Comparison of ENCODE assay signal across 1 cellular context in the genomic region with DNA sequence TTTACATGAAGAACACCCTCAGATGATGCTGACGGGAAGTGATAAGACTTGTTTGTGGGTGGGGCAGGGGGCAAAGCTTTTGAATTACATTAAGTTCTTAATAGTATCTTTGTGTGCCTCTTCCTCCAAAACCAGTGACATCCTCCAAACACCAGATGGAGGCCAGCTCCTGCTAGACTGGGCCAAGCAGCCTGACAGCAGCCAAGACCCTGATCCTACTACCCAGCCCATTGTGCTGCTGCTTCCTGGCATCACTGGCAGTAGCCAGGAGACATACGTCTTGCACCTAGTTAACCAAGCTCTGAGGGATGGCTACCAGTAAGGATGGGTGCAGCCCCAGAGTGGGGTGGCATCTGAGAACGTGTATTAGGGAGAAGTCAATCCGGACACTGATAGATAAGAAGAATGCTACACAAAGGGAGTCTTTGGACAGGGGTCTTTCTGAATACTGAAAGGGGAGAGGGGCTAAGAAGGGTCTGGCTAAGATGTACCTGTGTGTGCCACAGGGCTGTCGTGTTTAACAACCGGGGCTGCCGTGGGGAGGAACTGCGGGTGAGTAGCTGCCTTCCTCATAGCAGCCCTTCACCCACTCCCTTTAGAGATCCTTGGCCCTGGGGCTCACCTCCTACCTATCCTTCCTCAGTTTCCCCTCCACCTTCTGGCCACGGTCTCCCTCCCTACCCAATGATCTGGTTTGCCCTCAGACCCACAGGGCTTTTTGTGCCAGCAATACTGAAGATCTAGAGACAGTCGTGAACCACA.
TF ChIP-seq lines count a peak whose summit lies in the region.

No MANE protein-coding gene starts in this region.

TF ChIP-seq in HepG2, 621 proteins besides CTCF, POLR2A, EP300 and RAD21 (continued from another document and continues in another):
- TF ChIP-seq, protein P1, sequence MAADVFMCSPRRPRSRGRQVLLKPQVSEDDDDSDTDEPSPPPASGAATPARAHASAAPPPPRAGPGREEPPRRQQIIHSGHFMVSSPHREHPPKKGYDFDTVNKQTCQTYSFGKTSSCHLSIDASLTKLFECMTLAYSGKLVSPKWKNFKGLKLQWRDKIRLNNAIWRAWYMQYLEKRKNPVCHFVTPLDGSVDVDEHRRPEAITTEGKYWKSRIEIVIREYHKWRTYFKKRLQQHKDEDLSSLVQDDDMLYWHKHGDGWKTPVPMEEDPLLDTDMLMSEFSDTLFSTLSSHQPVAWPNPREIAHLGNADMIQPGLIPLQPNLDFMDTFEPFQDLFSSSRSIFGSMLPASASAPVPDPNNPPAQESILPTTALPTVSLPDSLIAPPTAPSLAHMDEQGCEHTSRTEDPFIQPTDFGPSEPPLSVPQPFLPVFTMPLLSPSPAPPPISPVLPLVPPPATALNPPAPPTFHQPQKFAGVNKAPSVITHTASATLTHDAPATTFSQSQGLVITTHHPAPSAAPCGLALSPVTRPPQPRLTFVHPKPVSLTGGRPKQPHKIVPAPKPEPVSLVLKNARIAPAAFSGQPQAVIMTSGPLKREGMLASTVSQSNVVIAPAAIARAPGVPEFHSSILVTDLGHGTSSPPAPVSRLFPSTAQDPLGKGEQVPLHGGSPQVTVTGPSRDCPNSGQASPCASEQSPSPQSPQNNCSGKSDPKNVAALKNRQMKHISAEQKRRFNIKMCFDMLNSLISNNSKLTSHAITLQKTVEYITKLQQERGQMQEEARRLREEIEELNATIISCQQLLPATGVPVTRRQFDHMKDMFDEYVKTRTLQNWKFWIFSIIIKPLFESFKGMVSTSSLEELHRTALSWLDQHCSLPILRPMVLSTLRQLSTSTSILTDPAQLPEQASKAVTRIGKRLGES (CRISPR knock-in tag; IDR thresholded peaks at IDR 0.05; ENCODE audit: borderline replicate concordance) = no peak
- no peak for TF ChIP-seq ZNF644 (CRISPR knock-in tag; IDR thresholded peaks at IDR 0.05; ENCODE audit: low read depth)
- TF ChIP-seq ARNT2 (CRISPR knock-in tag; IDR thresholded peaks at IDR 0.05; ENCODE audit: low read depth) = no peak
- TF ChIP-seq, protein P2, sequence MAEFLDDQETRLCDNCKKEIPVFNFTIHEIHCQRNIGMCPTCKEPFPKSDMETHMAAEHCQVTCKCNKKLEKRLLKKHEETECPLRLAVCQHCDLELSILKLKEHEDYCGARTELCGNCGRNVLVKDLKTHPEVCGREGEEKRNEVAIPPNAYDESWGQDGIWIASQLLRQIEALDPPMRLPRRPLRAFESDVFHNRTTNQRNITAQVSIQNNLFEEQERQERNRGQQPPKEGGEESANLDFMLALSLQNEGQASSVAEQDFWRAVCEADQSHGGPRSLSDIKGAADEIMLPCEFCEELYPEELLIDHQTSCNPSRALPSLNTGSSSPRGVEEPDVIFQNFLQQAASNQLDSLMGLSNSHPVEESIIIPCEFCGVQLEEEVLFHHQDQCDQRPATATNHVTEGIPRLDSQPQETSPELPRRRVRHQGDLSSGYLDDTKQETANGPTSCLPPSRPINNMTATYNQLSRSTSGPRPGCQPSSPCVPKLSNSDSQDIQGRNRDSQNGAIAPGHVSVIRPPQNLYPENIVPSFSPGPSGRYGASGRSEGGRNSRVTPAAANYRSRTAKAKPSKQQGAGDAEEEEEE (CRISPR knock-in tag; IDR thresholded peaks at IDR 0.05; ENCODE audit: borderline replicate concordance) = no peak
- no peak for TF ChIP-seq ZNF44 (CRISPR knock-in tag; IDR thresholded peaks at IDR 0.05)
- TF ChIP-seq NONO (IDR thresholded peaks at IDR 0.05) = no peak
- 0 out of 2 replicates have a peak, but pooled peaks have one; percentile 30 for TF ChIP-seq NONO (CRISPR knock-in tag; conservative IDR thresholded peaks at IDR 0.05)
- TF ChIP-seq, protein P3, sequence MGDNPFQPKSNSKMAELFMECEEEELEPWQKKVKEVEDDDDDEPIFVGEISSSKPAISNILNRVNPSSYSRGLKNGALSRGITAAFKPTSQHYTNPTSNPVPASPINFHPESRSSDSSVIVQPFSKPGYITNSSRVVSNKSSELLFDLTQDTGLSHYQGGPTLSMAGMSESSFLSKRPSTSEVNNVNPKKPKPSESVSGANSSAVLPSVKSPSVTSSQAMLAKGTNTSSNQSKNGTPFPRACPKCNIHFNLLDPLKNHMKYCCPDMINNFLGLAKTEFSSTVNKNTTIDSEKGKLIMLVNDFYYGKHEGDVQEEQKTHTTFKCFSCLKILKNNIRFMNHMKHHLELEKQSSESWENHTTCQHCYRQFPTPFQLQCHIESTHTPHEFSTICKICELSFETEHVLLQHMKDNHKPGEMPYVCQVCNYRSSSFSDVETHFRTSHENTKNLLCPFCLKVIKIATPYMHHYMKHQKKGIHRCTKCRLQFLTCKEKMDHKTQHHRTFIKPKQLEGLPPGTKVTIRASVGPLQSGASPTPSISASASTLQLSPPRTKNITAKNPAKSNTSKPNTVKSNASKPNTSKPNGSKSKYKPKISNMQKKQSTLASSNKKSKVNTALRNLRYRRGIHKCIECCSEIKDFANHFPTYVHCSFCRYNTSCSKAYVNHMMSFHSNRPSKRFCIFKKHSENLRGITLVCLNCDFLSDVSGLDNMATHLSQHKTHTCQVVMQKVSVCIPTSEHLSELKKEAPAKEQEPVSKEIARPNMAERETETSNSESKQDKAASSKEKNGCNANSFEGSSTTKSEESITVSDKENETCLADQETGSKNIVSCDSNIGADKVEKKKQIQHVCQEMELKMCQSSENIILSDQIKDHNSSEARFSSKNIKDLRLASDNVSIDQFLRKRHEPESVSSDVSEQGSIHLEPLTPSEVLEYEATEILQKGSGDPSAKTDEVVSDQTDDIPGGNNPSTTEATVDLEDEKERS (CRISPR knock-in tag; IDR thresholded peaks at IDR 0.05) = no peak
- no peak for TF ChIP-seq ZNF572 (CRISPR knock-in tag; IDR thresholded peaks at IDR 0.05)
- TF ChIP-seq ZNF256 (CRISPR knock-in tag; conservative IDR thresholded peaks at IDR 0.05) = no peak
- TF ChIP-seq ZFP90 (CRISPR knock-in tag; IDR thresholded peaks at IDR 0.05; ENCODE audit: borderline replicate concordance) = no peak
- TF ChIP-seq ZNF670 (CRISPR knock-in tag; IDR thresholded peaks at IDR 0.05; ENCODE audit: borderline replicate concordance) = no peak
- no peak for TF ChIP-seq FIP1L1 (IDR thresholded peaks at IDR 0.05; ENCODE audit: borderline replicate concordance, insufficient read depth, low read depth, low read length)
- no peak for TF ChIP-seq HMGA1 (CRISPR knock-in tag; conservative IDR thresholded peaks at IDR 0.05)
- TF ChIP-seq ZFP36 (IDR thresholded peaks at IDR 0.05; ENCODE audit: borderline replicate concordance, low read depth, low read length, partially characterized antibody) = no peak
- TF ChIP-seq, protein P4, sequence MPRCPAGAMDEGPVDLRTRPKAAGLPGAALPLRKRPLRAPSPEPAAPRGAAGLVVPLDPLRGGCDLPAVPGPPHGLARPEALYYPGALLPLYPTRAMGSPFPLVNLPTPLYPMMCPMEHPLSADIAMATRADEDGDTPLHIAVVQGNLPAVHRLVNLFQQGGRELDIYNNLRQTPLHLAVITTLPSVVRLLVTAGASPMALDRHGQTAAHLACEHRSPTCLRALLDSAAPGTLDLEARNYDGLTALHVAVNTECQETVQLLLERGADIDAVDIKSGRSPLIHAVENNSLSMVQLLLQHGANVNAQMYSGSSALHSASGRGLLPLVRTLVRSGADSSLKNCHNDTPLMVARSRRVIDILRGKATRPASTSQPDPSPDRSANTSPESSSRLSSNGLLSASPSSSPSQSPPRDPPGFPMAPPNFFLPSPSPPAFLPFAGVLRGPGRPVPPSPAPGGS (CRISPR knock-in tag; IDR thresholded peaks at IDR 0.05) = no peak
- no peak for TF ChIP-seq HNRNPL (IDR thresholded peaks at IDR 0.05; ENCODE audit: low read depth, low read length)
- TF ChIP-seq ZNF235 (CRISPR knock-in tag; IDR thresholded peaks at IDR 0.05; ENCODE audit: borderline replicate concordance) = no peak
- 0 out of 2 replicates have a peak, but pooled peaks have one; percentile 40 for TF ChIP-seq ZNF329 (CRISPR knock-in tag; IDR thresholded peaks at IDR 0.05; ENCODE audit: low read depth)
- TF ChIP-seq ONECUT2 (CRISPR knock-in tag; IDR thresholded peaks at IDR 0.05) = no peak
- no peak for TF ChIP-seq HMG20A (CRISPR knock-in tag; IDR thresholded peaks at IDR 0.05; ENCODE audit: borderline replicate concordance)
- TF ChIP-seq ZKSCAN5 (CRISPR knock-in tag; IDR thresholded peaks at IDR 0.05) = no peak
- TF ChIP-seq RCOR2 (CRISPR knock-in tag; IDR thresholded peaks at IDR 0.05) = no peak
- no peak for TF ChIP-seq RNF2 (conservative IDR thresholded peaks at IDR 0.05; ENCODE audit: low read depth)
- TF ChIP-seq, protein P5, sequence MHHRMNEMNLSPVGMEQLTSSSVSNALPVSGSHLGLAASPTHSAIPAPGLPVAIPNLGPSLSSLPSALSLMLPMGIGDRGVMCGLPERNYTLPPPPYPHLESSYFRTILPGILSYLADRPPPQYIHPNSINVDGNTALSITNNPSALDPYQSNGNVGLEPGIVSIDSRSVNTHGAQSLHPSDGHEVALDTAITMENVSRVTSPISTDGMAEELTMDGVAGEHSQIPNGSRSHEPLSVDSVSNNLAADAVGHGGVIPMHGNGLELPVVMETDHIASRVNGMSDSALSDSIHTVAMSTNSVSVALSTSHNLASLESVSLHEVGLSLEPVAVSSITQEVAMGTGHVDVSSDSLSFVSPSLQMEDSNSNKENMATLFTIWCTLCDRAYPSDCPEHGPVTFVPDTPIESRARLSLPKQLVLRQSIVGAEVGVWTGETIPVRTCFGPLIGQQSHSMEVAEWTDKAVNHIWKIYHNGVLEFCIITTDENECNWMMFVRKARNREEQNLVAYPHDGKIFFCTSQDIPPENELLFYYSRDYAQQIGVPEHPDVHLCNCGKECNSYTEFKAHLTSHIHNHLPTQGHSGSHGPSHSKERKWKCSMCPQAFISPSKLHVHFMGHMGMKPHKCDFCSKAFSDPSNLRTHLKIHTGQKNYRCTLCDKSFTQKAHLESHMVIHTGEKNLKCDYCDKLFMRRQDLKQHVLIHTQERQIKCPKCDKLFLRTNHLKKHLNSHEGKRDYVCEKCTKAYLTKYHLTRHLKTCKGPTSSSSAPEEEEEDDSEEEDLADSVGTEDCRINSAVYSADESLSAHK (CRISPR knock-in tag; IDR thresholded peaks at IDR 0.05; ENCODE audit: borderline replicate concordance) = no peak
- no peak for TF ChIP-seq KAT7 (CRISPR knock-in tag; IDR thresholded peaks at IDR 0.05; ENCODE audit: borderline replicate concordance)
- TF ChIP-seq ZNF781 (CRISPR knock-in tag; IDR thresholded peaks at IDR 0.05; ENCODE audit: borderline replicate concordance, not compliant biosample characterization) = no peak
- TF ChIP-seq, protein P6, sequence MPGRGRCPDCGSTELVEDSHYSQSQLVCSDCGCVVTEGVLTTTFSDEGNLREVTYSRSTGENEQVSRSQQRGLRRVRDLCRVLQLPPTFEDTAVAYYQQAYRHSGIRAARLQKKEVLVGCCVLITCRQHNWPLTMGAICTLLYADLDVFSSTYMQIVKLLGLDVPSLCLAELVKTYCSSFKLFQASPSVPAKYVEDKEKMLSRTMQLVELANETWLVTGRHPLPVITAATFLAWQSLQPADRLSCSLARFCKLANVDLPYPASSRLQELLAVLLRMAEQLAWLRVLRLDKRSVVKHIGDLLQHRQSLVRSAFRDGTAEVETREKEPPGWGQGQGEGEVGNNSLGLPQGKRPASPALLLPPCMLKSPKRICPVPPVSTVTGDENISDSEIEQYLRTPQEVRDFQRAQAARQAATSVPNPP (CRISPR knock-in tag; IDR thresholded peaks at IDR 0.05) = 0 out of 2 replicates have a peak, but pooled peaks have one; percentile 31
- no peak for TF ChIP-seq THYN1 (CRISPR knock-in tag; IDR thresholded peaks at IDR 0.05; ENCODE audit: borderline replicate concordance, low read depth)
- TF ChIP-seq SRF (IDR thresholded peaks at IDR 0.05; ENCODE audit: low read depth, low read length) = no peak
- no peak for TF ChIP-seq KDM2A (CRISPR knock-in tag; IDR thresholded peaks at IDR 0.05; ENCODE audit: borderline replicate concordance, low read depth)
- TF ChIP-seq, protein P7, sequence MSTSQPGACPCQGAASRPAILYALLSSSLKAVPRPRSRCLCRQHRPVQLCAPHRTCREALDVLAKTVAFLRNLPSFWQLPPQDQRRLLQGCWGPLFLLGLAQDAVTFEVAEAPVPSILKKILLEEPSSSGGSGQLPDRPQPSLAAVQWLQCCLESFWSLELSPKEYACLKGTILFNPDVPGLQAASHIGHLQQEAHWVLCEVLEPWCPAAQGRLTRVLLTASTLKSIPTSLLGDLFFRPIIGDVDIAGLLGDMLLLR (CRISPR knock-in tag; IDR thresholded peaks at IDR 0.05) = no peak
- no peak for TF ChIP-seq ZNF124 (CRISPR knock-in tag; IDR thresholded peaks at IDR 0.05)
- no peak for TF ChIP-seq SMARCC2 (IDR thresholded peaks at IDR 0.05)
- TF ChIP-seq KDM6A (CRISPR knock-in tag; IDR thresholded peaks at IDR 0.05; ENCODE audit: low read depth) = no peak
- TF ChIP-seq, protein P8, sequence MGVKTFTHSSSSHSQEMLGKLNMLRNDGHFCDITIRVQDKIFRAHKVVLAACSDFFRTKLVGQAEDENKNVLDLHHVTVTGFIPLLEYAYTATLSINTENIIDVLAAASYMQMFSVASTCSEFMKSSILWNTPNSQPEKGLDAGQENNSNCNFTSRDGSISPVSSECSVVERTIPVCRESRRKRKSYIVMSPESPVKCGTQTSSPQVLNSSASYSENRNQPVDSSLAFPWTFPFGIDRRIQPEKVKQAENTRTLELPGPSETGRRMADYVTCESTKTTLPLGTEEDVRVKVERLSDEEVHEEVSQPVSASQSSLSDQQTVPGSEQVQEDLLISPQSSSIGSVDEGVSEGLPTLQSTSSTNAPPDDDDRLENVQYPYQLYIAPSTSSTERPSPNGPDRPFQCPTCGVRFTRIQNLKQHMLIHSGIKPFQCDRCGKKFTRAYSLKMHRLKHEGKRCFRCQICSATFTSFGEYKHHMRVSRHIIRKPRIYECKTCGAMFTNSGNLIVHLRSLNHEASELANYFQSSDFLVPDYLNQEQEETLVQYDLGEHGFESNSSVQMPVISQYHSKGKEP (CRISPR knock-in tag; IDR thresholded peaks at IDR 0.05) = no peak
- TF ChIP-seq CHCHD3 (CRISPR knock-in tag; IDR thresholded peaks at IDR 0.05) = no peak
- no peak for TF ChIP-seq YEATS4 (CRISPR knock-in tag; IDR thresholded peaks at IDR 0.05; ENCODE audit: borderline replicate concordance)
- no peak for TF ChIP-seq STAG1 (CRISPR knock-in tag; IDR thresholded peaks at IDR 0.05)
- no peak for TF ChIP-seq NFKBIZ (CRISPR knock-in tag; IDR thresholded peaks at IDR 0.05)
